1 cellular context compared by ENCODE assay signal in the genomic region with DNA sequence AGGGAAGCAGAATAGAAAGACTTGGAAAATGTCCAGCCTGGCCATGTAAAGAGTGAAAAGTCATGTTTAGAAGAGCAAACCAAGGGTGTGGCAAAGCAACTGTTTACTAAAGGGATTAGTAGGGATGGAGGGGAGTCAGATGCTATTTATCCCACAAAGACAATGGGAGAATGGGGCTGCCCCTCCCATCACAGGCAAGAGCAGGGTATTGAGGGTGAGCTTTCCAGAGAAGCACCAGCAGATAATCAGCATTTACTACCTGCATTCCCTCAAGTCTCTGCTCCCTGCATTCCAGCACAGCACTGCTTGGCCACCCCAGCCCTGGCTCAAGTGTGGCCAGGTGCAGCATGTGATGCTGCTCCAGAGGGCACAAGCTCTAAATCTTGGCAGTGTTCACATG.
TF ChIP-seq lines count a peak whose summit lies in the region.

No MANE protein-coding gene starts in this region.

TF ChIP-seq in HepG2, 621 proteins besides CTCF, POLR2A, EP300 and RAD21:
- TF ChIP-seq ZNF333 (CRISPR knock-in tag; IDR thresholded peaks at IDR 0.05; ENCODE audit: borderline replicate concordance) (no peak), ZNF124 (CRISPR knock-in tag; IDR thresholded peaks at IDR 0.05) (no peak), YY1 (IDR thresholded peaks at IDR 0.05; ENCODE audit: insufficient read depth, insufficient replicate concordance, low read depth, low read length) (no peak), THAP11 (CRISPR knock-in tag; IDR thresholded peaks at IDR 0.05) (no peak), FOXO1 (CRISPR knock-in tag; IDR thresholded peaks at IDR 0.05) (no peak), KDM1A (CRISPR knock-in tag; IDR thresholded peaks at IDR 0.05) (0 out of 2 replicates have a peak, but pooled peaks have one; percentile 29), SOX6 (IDR thresholded peaks at IDR 0.05) (no peak), SOX6 (CRISPR knock-in tag; IDR thresholded peaks at IDR 0.05) (peak; percentile 75), ZNF704 (CRISPR knock-in tag; IDR thresholded peaks at IDR 0.05; ENCODE audit: borderline replicate concordance) (no peak), PATZ1 (CRISPR knock-in tag; IDR thresholded peaks at IDR 0.05) (peak; percentile 26; the same call in 1 of the 2 replicates), GZF1 (CRISPR knock-in tag; IDR thresholded peaks at IDR 0.05) (no peak), ZNF432 (CRISPR knock-in tag; IDR thresholded peaks at IDR 0.05; ENCODE audit: borderline replicate concordance) (no peak), SOX13 (IDR thresholded peaks at IDR 0.05) (no peak), SOX13 (CRISPR knock-in tag; conservative IDR thresholded peaks at IDR 0.05 in 1 of 2, IDR thresholded peaks at IDR 0.05 in 1 of 2) (peak in 1 of 2 experiments; percentile 89; a peak in 2 of 4 replicates), FOXA3 (CRISPR knock-in tag; IDR thresholded peaks at IDR 0.05) (peak; percentile 41; the same call in 1 of the 2 replicates), FOXA1 (IDR thresholded peaks at IDR 0.05) (no peak), FOXA1 (CRISPR knock-in tag; IDR thresholded peaks at IDR 0.05) (peak; percentile 14; the same call in 1 of the 2 replicates), FOXM1 (CRISPR knock-in tag; IDR thresholded peaks at IDR 0.05) (no peak), SOX5 (CRISPR knock-in tag; IDR thresholded peaks at IDR 0.05; ENCODE audit: borderline replicate concordance) (peak; percentile 72; the same call in 1 of the 2 replicates), ZFP36L2 (CRISPR knock-in tag; IDR thresholded peaks at IDR 0.05) (no peak), CBX1 (IDR thresholded peaks at IDR 0.05; ENCODE audit: low read depth) (no peak), GATAD2A (CRISPR knock-in tag; IDR thresholded peaks at IDR 0.05) (0 out of 2 replicates have a peak, but pooled peaks have one; percentile 23), ZSCAN21 (CRISPR knock-in tag; IDR thresholded peaks at IDR 0.05; ENCODE audit: borderline replicate concordance) (no peak), SETDB1 (CRISPR knock-in tag; IDR thresholded peaks at IDR 0.05; ENCODE audit: borderline replicate concordance) (no peak), ZNF383 (CRISPR knock-in tag; IDR thresholded peaks at IDR 0.05; ENCODE audit: borderline replicate concordance) (no peak)
- TF ChIP-seq, protein P1, sequence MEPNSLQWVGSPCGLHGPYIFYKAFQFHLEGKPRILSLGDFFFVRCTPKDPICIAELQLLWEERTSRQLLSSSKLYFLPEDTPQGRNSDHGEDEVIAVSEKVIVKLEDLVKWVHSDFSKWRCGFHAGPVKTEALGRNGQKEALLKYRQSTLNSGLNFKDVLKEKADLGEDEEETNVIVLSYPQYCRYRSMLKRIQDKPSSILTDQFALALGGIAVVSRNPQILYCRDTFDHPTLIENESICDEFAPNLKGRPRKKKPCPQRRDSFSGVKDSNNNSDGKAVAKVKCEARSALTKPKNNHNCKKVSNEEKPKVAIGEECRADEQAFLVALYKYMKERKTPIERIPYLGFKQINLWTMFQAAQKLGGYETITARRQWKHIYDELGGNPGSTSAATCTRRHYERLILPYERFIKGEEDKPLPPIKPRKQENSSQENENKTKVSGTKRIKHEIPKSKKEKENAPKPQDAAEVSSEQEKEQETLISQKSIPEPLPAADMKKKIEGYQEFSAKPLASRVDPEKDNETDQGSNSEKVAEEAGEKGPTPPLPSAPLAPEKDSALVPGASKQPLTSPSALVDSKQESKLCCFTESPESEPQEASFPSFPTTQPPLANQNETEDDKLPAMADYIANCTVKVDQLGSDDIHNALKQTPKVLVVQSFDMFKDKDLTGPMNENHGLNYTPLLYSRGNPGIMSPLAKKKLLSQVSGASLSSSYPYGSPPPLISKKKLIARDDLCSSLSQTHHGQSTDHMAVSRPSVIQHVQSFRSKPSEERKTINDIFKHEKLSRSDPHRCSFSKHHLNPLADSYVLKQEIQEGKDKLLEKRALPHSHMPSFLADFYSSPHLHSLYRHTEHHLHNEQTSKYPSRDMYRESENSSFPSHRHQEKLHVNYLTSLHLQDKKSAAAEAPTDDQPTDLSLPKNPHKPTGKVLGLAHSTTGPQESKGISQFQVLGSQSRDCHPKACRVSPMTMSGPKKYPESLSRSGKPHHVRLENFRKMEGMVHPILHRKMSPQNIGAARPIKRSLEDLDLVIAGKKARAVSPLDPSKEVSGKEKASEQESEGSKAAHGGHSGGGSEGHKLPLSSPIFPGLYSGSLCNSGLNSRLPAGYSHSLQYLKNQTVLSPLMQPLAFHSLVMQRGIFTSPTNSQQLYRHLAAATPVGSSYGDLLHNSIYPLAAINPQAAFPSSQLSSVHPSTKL (CRISPR knock-in tag; IDR thresholded peaks at IDR 0.05) = 0 out of 2 replicates have a peak, but pooled peaks have one; percentile 29
- TF ChIP-seq, protein P2, sequence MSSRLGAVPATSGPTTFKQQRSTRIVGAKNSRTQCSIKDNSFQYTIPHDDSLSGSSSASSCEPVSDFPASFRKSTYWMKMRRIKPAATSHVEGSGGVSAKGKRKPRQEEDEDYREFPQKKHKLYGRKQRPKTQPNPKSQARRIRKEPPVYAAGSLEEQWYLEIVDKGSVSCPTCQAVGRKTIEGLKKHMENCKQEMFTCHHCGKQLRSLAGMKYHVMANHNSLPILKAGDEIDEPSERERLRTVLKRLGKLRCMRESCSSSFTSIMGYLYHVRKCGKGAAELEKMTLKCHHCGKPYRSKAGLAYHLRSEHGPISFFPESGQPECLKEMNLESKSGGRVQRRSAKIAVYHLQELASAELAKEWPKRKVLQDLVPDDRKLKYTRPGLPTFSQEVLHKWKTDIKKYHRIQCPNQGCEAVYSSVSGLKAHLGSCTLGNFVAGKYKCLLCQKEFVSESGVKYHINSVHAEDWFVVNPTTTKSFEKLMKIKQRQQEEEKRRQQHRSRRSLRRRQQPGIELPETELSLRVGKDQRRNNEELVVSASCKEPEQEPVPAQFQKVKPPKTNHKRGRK (CRISPR knock-in tag; IDR thresholded peaks at IDR 0.05) = no peak
- TF ChIP-seq, protein P3, sequence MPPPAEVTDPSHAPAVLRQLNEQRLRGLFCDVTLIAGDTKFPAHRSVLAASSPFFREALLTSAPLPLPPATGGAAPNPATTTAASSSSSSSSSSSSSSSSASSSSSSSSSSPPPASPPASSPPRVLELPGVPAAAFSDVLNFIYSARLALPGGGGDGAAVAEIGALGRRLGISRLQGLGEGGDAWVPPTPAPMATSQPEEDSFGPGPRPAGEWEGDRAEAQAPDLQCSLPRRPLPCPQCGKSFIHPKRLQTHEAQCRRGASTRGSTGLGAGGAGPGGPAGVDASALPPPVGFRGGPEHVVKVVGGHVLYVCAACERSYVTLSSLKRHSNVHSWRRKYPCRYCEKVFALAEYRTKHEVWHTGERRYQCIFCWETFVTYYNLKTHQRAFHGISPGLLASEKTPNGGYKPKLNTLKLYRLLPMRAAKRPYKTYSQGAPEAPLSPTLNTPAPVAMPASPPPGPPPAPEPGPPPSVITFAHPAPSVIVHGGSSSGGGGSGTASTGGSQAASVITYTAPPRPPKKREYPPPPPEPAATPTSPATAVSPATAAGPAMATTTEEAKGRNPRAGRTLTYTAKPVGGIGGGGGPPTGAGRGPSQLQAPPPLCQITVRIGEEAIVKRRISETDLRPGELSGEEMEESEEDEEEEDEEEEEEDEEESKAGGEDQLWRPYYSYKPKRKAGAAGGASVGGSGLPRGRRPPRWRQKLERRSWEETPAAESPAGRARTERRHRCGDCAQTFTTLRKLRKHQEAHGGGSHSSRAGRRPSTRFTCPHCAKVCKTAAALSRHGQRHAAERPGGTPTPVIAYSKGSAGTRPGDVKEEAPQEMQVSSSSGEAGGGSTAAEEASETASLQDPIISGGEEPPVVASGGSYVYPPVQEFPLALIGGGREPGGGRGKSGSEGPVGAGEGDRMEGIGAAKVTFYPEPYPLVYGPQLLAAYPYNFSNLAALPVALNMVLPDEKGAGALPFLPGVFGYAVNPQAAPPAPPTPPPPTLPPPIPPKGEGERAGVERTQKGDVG (CRISPR knock-in tag; IDR thresholded peaks at IDR 0.05; ENCODE audit: borderline replicate concordance) = no peak
